ENCODE assay signal across 30 cellular contexts in genomic region chr2:27164960-27165763, GRCh38. TPM values are rescaled to one million over a fixed set of nuclear protein-coding genes. Genes with fewer than 3 reads are reported as not detected.
A peak's percentile ranks its signal among the peaks of the same experiment; 100 is the strongest.
DNase-seq lines count a peak whose midpoint lies in the region; ATAC-seq, FAIRE-seq and TF ChIP-seq lines count a peak whose summit lies in the region.
"Had no signal": no experiment of that assay in that cellular context is flagged by ENCODE, and none has a peak within 500 bp of the region (broad histone marks: within the 10 kb centered on the region; RNA-seq: fewer than 3 reads in every experiment).

No MANE protein-coding gene starts in this region.

- H3K27ac ChIP-seq in DOHH2 (ENCODE audit: low read depth, low read length) (0 out of 2 replicates have a peak overlapping the region, but pooled peaks have one; percentile 4), KMS-11 (no peak overlapping the region; the same call in 1 of the 2 replicates)
- H3K27ac ChIP-seq in CD4-positive, alpha-beta memory T cell (ENCODE audit: low read depth, low read length): no peak overlapping the region
- H3K27ac ChIP-seq: dorsolateral prefrontal cortex, gastrocnemius medialis, neutrophil, tibial nerve had no signal

- H3K27me3 ChIP-seq in DOHH2 (ENCODE audit: control insufficient read depth, low read length) (no peaks in the 10 kb centered on the region), KMS-11 (ENCODE audit: insufficient read depth, low read depth) (no peaks in the 10 kb centered on the region), BE2C (no peaks in the 10 kb centered on the region)
- H3K27me3 ChIP-seq in CD4-positive, alpha-beta memory T cell (ENCODE audit: insufficient read depth, low read length): no peaks in the 10 kb centered on the region
- H3K27me3 ChIP-seq: gastrocnemius medialis had no signal

- H3K9me3 Mint-ChIP-seq in activated B cell treated with CpG ODN at 0.5 μM for 24 hours: no peaks in the 10 kb centered on the region
- H3K9me3 Mint-ChIP-seq in CD4-positive, alpha-beta memory T cell: no peaks in the 10 kb centered on the region
- H3K9me3 Mint-ChIP-seq: CD8-positive, alpha-beta T cell had no signal

- H3K4me3 ChIP-seq in DOHH2 (ENCODE audit: low read length): peak overlapping the region; percentile 21
- H3K4me3 ChIP-seq in KMS-11 (IDR thresholded peaks at IDR 0.05; ENCODE audit: insufficient read depth, low read depth, low read length): no peak overlapping the region
- H3K4me3 ChIP-seq in BE2C (ENCODE audit: low read depth, low read length): no peak overlapping the region
- no peak overlapping the region for H3K4me3 ChIP-seq in CD4-positive, alpha-beta memory T cell (ENCODE audit: low read length in 2 of 2)
- H3K4me3 ChIP-seq: dorsolateral prefrontal cortex, gastrocnemius medialis, tibial nerve had no signal

- ATAC-seq in activated B cell treated with CpG ODN at 0.5 μM for 24 hours (ENCODE audit: low read depth): peak; percentile 31
- ATAC-seq: CD8-positive, alpha-beta T cell; gastrocnemius medialis; Right ventricle myocardium inferior had no signal

- no peak overlapping the region for H3K9ac ChIP-seq in KMS-11

- H3K4me1 ChIP-seq in DOHH2 (ENCODE audit: control insufficient read depth, low read length) (peaks cover 36% of the 10 kb centered on the region), KMS-11 (ENCODE audit: low read depth, poor library complexity, severe bottlenecking) (peaks cover 49% of the 10 kb centered on the region), BE2C (no peaks in the 10 kb centered on the region)
- H3K4me1 ChIP-seq in CD4-positive, alpha-beta memory T cell (ENCODE audit: insufficient read depth, low read length): no peaks in the 10 kb centered on the region

- TF ChIP-seq CTCF in DOHH2 (IDR thresholded peaks at IDR 0.05; ENCODE audit: low read depth, low read length, poor library complexity, severe bottlenecking) (no peak), KMS-11 (conservative IDR thresholded peaks at IDR 0.05; ENCODE audit: low read depth, low read length) (no peak), activated B cell treated with CpG ODN at 0.5 μM for 24 hours (IDR thresholded peaks at IDR 0.05) (no peak), BE2C (IDR thresholded peaks at IDR 0.05; ENCODE audit: low read depth, low read length) (no peak)

- H4K20me1 ChIP-seq in DOHH2 (ENCODE audit: control insufficient read depth, insufficient read depth, low read depth, low read length) (no peaks in the 10 kb centered on the region), KMS-11 (ENCODE audit: insufficient read depth) (no peaks in the 10 kb centered on the region)

- POLR2A ChIA-PET in activated B cell treated with CpG ODN at 0.5 μM for 24 hours (lab: Charles Lee): interaction anchor here (0.6 to 0.7 kb wide), 2 partner anchors 32 to 34 kb away, joined by 3 read pairs; no protein-coding TSS in a partner anchor
- POLR2A ChIA-PET in CD4-positive, alpha-beta memory T cell (lab: Charles Lee; ENCODE audit: partially characterized antibody): no interaction called here

- H3K4me2 ChIP-seq in DOHH2 (ENCODE audit: low read length) (peak overlapping the region; percentile 48), KMS-11 (peak overlapping the region; percentile 25; the same call in 1 of the 2 replicates)

- CTCF ChIA-PET in activated B cell treated with CpG ODN at 0.5 μM for 24 hours (lab: Charles Lee): no interaction called here
- CTCF ChIA-PET in CD4-positive, alpha-beta memory T cell (lab: Charles Lee; ENCODE audit: partially characterized antibody): interaction anchor here (0.7 kb wide), 1 partner anchor 1965 kb away, joined by 3 read pairs; no protein-coding TSS in a partner anchor

- peak overlapping the region; percentile 14 for H3K27ac Mint-ChIP-seq in activated B cell treated with CpG ODN at 0.5 μM for 24 hours
- no peak overlapping the region for H3K27ac Mint-ChIP-seq in CD4-positive, alpha-beta memory T cell
- H3K27ac Mint-ChIP-seq: CD8-positive, alpha-beta T cell had no signal

- H3F3A ChIP-seq in DOHH2 (ENCODE audit: control insufficient read depth, insufficient read depth): no peaks in the 10 kb centered on the region; the same call in 1 of the 2 replicates

- H3K9me3 ChIP-seq in DOHH2 (ENCODE audit: control insufficient read depth, insufficient read depth, low read length) (no peaks in the 10 kb centered on the region), BE2C (no peaks in the 10 kb centered on the region)
- no peaks in the 10 kb centered on the region for H3K9me3 ChIP-seq in CD4-positive, alpha-beta memory T cell (ENCODE audit: control insufficient read depth in 1 of 2, low read length in 2 of 2)
- H3K9me3 ChIP-seq: gastrocnemius medialis, neutrophil, tibial nerve had no signal

- H3K36me3 ChIP-seq in DOHH2 (ENCODE audit: control insufficient read depth, low read length) (no peaks in the 10 kb centered on the region), KMS-11 (ENCODE audit: insufficient read depth) (no peaks in the 10 kb centered on the region), BE2C (no peaks in the 10 kb centered on the region)
- H3K36me3 ChIP-seq in CD4-positive, alpha-beta memory T cell (ENCODE audit: insufficient read depth, low read length): no peaks in the 10 kb centered on the region
- H3K36me3 ChIP-seq: gastrocnemius medialis, neutrophil, tibial nerve had no signal

- intact Hi-C loops in activated B cell treated with CpG ODN at 0.5 μM for 24 hours (cut with micrococcal nuclease): no loop called here
- intact Hi-C loops in CD4-positive, alpha-beta memory T cell (cut with micrococcal nuclease): no loop called here

- H3K27me3 Mint-ChIP-seq in activated B cell treated with CpG ODN at 0.5 μM for 24 hours: no peaks in the 10 kb centered on the region
- H3K27me3 Mint-ChIP-seq in CD4-positive, alpha-beta memory T cell: peaks cover 3 to 9% of the 10 kb centered on the region in 2 donors

- DNase-seq in GM19239 (ENCODE audit: insufficient read length, low spot score): no peak
- no peak for DNase-seq in activated B cell treated with CpG ODN at 0.5 μM for 24 hours
- no peak for DNase-seq in COLO829 (ENCODE audit: low spot score)
- DNase-seq in BE2C: no peak
- DNase-seq in CD4-positive, alpha-beta memory T cell: no peak
- DNase-seq in NCI-H1417 (lab: John Stamatoyannopoulos, UW): no peak
- DNase-seq: ACHN; activated CD4-positive, alpha-beta T cell treated with anti-CD3 and anti-CD28 coated beads, Interleukin-2, amount 50 U/mL, for 1 hour; activated CD8-positive, alpha-beta memory T cell treated with anti-CD3 and anti-CD28 coated beads, Interleukin-2, amount 50 U/mL, for 48 hours; activated gamma-delta T cell treated with Interleukin-2 at 50 U/mL for 16 hours; amniotic stem cell; CD8-positive, alpha-beta T cell; DMS79 treated with DMSO at 0.1 percent for 48 hours; dorsolateral prefrontal cortex; erythroblast; gastrocnemius medialis; KG1; NCI-H1436; NCI-H2171 treated with DMSO at 0.1 percent for 48 hours; NCI-H774; retina; stimulated activated CD4-positive, alpha-beta T cell treated with anti-CD3 and anti-CD28 coated beads, Interleukin-12 subunit alpha, Interleukin-12 subunit beta, amount 100 ng/mL, for 4 hours had no signal

- peak overlapping the region; percentile 19; the same call in 1 of the 2 replicates for H2AFZ ChIP-seq in KMS-11 (ENCODE audit: low read depth)

- no peak overlapping the region for H3K4me3 Mint-ChIP-seq in activated B cell treated with CpG ODN at 0.5 μM for 24 hours
- no peak overlapping the region for H3K4me3 Mint-ChIP-seq in CD4-positive, alpha-beta memory T cell
- H3K4me3 Mint-ChIP-seq: CD8-positive, alpha-beta T cell had no signal

- FAIRE-seq in GM19239 (lab: Jason Lieb, UNC): peak; percentile 78

- no peaks in the 10 kb centered on the region for H3K9me2 ChIP-seq in DOHH2 (replicated peaks; ENCODE audit: control insufficient read depth, low read length)

- H3K79me2 ChIP-seq in DOHH2 (ENCODE audit: control insufficient read depth, low read length) (no peaks in the 10 kb centered on the region), KMS-11 (ENCODE audit: insufficient read depth, low read depth) (no peaks in the 10 kb centered on the region)

- peaks cover 32% of the 10 kb centered on the region for H3K4me1 Mint-ChIP-seq in activated B cell treated with CpG ODN at 0.5 μM for 24 hours
- H3K4me1 Mint-ChIP-seq in CD4-positive, alpha-beta memory T cell: peaks cover 0 to 4% (median 2%) of the 10 kb centered on the region in 4 donors

- no peaks in the 10 kb centered on the region for H3K36me3 Mint-ChIP-seq in activated B cell treated with CpG ODN at 0.5 μM for 24 hours (ENCODE audit: low read depth)
- H3K36me3 Mint-ChIP-seq in CD4-positive, alpha-beta memory T cell: no peaks in the 10 kb centered on the region
- H3K36me3 Mint-ChIP-seq: CD8-positive, alpha-beta T cell had no signal

RNA-seq across cellular contexts. Expression of gene TCF23, which starts 16.4 kb away (rescaled TPM):
- 0.07 TPM in 1 of 2 replicates, not detected in the other for total RNA-seq in activated B cell treated with CpG ODN at 0.5 μM for 24 hours
- not detected for polyA plus RNA-seq in BE2C (2012; ENCODE audit: insufficient read depth, insufficient read length, low read depth)
- total RNA-seq in CD4-positive, alpha-beta memory T cell: not detected
- not detected for polyA plus RNA-seq in CD4-positive, alpha-beta memory T cell
- total RNA-seq: cardiac septum; CD8-positive, alpha-beta T cell; H4; mononuclear cell; tibial nerve had no signal

RNA-seq across cellular contexts. Expression of gene PRR30, which starts 26.0 kb away (rescaled TPM):
- total RNA-seq in activated B cell treated with CpG ODN at 0.5 μM for 24 hours: not detected in 2 replicates
- polyA plus RNA-seq in BE2C (2012; ENCODE audit: insufficient read depth, insufficient read length, low read depth): not detected
- not detected for total RNA-seq in CD4-positive, alpha-beta memory T cell
- not detected for polyA plus RNA-seq in CD4-positive, alpha-beta memory T cell
- total RNA-seq: cardiac septum; CD8-positive, alpha-beta T cell; dorsolateral prefrontal cortex; gastrocnemius medialis; H4; mononuclear cell; Right ventricle myocardium inferior; tibial nerve had no signal

RNA-seq across cellular contexts. Expression of gene PREB, which starts 30.7 kb away (rescaled TPM):
- total RNA-seq in activated B cell treated with CpG ODN at 0.5 μM for 24 hours: 38.6 and 38.7 TPM in 2 replicates
- 119 TPM for polyA plus RNA-seq in BE2C (2012; ENCODE audit: insufficient read depth, insufficient read length, low read depth)
- total RNA-seq in CD4-positive, alpha-beta memory T cell: 10 to 100 TPM; 64.5 to 65.3 TPM
- 10 to 100 TPM; 65.5 to 74.2 TPM for polyA plus RNA-seq in CD4-positive, alpha-beta memory T cell

RNA-seq across cellular contexts. Expression of gene ABHD1, which starts 41.5 kb away (rescaled TPM):
- total RNA-seq in activated B cell treated with CpG ODN at 0.5 μM for 24 hours: 0.20 and 1.1 TPM in 2 replicates
- polyA plus RNA-seq in BE2C (2012; ENCODE audit: insufficient read depth, insufficient read length, low read depth): 3.4 TPM
- 1 to 10 TPM; 1.3 to 2.1 TPM for total RNA-seq in CD4-positive, alpha-beta memory T cell
- 1 to 10 TPM in 1 of 2 donors, under 1 TPM in 1; 0.49 to 1.1 TPM for polyA plus RNA-seq in CD4-positive, alpha-beta memory T cell

RNA-seq across cellular contexts. Expression of gene CGREF1, which starts 46.2 kb away (rescaled TPM):
- total RNA-seq in activated B cell treated with CpG ODN at 0.5 μM for 24 hours: 0.17 and 0.31 TPM in 2 replicates
- 72.7 TPM for polyA plus RNA-seq in BE2C (2012; ENCODE audit: insufficient read depth, insufficient read length, low read depth)
- total RNA-seq in CD4-positive, alpha-beta memory T cell: under 1 TPM in 1 of 2 experiments, not detected in 1; 0.47 TPM
- under 1 TPM in 1 of 2 donors, not detected in 1; 0.36 TPM for polyA plus RNA-seq in CD4-positive, alpha-beta memory T cell
- total RNA-seq: CD8-positive, alpha-beta T cell had no signal
